16 cellular contexts compared by ENCODE assay signal in genomic region chr15:34470892-34471291, GRCh38. TPM values are rescaled to one million over a fixed set of nuclear protein-coding genes. Genes with fewer than 3 reads are reported as not detected.
DNase-seq lines count a peak whose midpoint lies in the region; ATAC-seq, FAIRE-seq and TF ChIP-seq lines count a peak whose summit lies in the region.
"Had no signal": no experiment of that assay in that cellular context is flagged by ENCODE, and none has a peak within 500 bp of the region (broad histone marks: within the 10 kb centered on the region; RNA-seq: fewer than 3 reads in every experiment).

No MANE protein-coding gene starts in this region.

- H3K4me2 ChIP-seq in A549 (no peak overlapping the region), GM23338 (no peak overlapping the region)

- H3K4me1 Mint-ChIP-seq in GM23338 = peaks cover 4% of the 10 kb centered on the region; the same call in 2 of the 3 replicates
- peaks cover 14% of the 10 kb centered on the region for H3K4me1 Mint-ChIP-seq in activated T-helper 17 cell treated with anti-CD3 and anti-CD28 coated beads, Interleukin-2, amount 50 U/mL, for 72 hours
- H3K4me1 Mint-ChIP-seq: CD14-positive monocyte, IgD-negative memory B cell had no signal

- TF ChIP-seq POLR2A in A549 (IDR thresholded peaks at IDR 0.05; ENCODE audit: low read length) = no peak

- H3K4me1 ChIP-seq in A549 (no peaks in the 10 kb centered on the region), GM23338 (ENCODE audit: insufficient read depth) (no peaks in the 10 kb centered on the region)

- H3K4me3 ChIP-seq in A549 = no peak overlapping the region
- H3K4me3 ChIP-seq in GM23338 = no peak overlapping the region

- no peak overlapping the region for H3K4me3 Mint-ChIP-seq in GM23338
- H3K4me3 Mint-ChIP-seq in activated T-helper 17 cell treated with anti-CD3 and anti-CD28 coated beads, Interleukin-2, amount 50 U/mL, for 72 hours = no peak overlapping the region
- H3K4me3 Mint-ChIP-seq: CD14-positive monocyte; CD8-positive, alpha-beta T cell; IgD-negative memory B cell had no signal

- no peak overlapping the region for H3K27ac ChIP-seq in A549
- H3K27ac ChIP-seq in GM23338 (ENCODE audit: low read depth) = no peak overlapping the region

- DNase-seq in A549 (ENCODE audit: low read depth in 1 of 2, low spot score in 1 of 2) (no peak), GM23338 (ENCODE audit: low spot score) (no peak), myocyte (ENCODE audit: low read depth) (peak; percentile 7), NCI-H82 treated with DMSO at 0.1 percent for 48 hours (lab: John Stamatoyannopoulos, UW; ENCODE audit: unreplicated experiment) (no peak), G401 (ENCODE audit: low spot score) (no peak)
- DNase-seq: CD8-positive, alpha-beta T cell; COR-L47; DMS153; DMS79 treated with DMSO at 0.1 percent for 48 hours; EL; GDM1 had no signal

- TF ChIP-seq CTCF in A549 (IDR thresholded peaks at IDR 0.05) (no peak), GM23338 (conservative IDR thresholded peaks at IDR 0.05; ENCODE audit: low read depth in 2 of 2) (no peak)

- peak; percentile 39 for FAIRE-seq in A549 (lab: Jason Lieb, UNC)
- FAIRE-seq: D721Med, H54 had no signal

- no peak for ATAC-seq in A549
- no peak for ATAC-seq in GM23338
- ATAC-seq in activated T-helper 17 cell treated with anti-CD3 and anti-CD28 coated beads, Interleukin-2, amount 50 U/mL, for 72 hours (replicated peaks) = no peak
- ATAC-seq: CD8-positive, alpha-beta T cell had no signal

- WGBS in A549 (ENCODE audit: missing lambda C conversion rate) = 3% methylated on average over 1 of the region's 1 CpG

- CTCF ChIA-PET in A549 (lab: Yijun Ruan, JAX) = interaction anchor here (0.8 kb wide), 1 partner anchor 10 kb away, joined by 3 read pairs; no protein-coding TSS in a partner anchor

- no peaks in the 10 kb centered on the region for H3K9me3 ChIP-seq in A549

- H3F3A ChIP-seq in GM23338 (replicated peaks; ENCODE audit: low read depth) = no peaks in the 10 kb centered on the region

- TF ChIP-seq EP300 in A549 (IDR thresholded peaks at IDR 0.05) = no peak

- no peaks in the 10 kb centered on the region for H3K36me3 Mint-ChIP-seq in GM23338 (ENCODE audit: low read depth)
- no peaks in the 10 kb centered on the region for H3K36me3 Mint-ChIP-seq in activated T-helper 17 cell treated with anti-CD3 and anti-CD28 coated beads, Interleukin-2, amount 50 U/mL, for 72 hours (ENCODE audit: low read depth)
- H3K36me3 Mint-ChIP-seq: CD14-positive monocyte; CD8-positive, alpha-beta T cell; IgD-negative memory B cell had no signal

- H3K79me2 ChIP-seq in GM23338 (replicated peaks; ENCODE audit: insufficient read depth) = no peaks in the 10 kb centered on the region

- H3K9me2 ChIP-seq in GM23338 (ENCODE audit: insufficient read depth) = no peaks in the 10 kb centered on the region

- TF ChIP-seq RAD21 in A549 (conservative IDR thresholded peaks at IDR 0.05 in 1 of 2, IDR thresholded peaks at IDR 0.05 in 1 of 2) = no peak

- H3K27me3 Mint-ChIP-seq in GM23338 (ENCODE audit: insufficient read depth, low read depth, poor library complexity) = peaks cover 2% of the 10 kb centered on the region
- H3K27me3 Mint-ChIP-seq in activated T-helper 17 cell treated with anti-CD3 and anti-CD28 coated beads, Interleukin-2, amount 50 U/mL, for 72 hours = peaks cover 16% of the 10 kb centered on the region

- H4K20me1 ChIP-seq in GM23338 (replicated peaks; ENCODE audit: insufficient read depth) = no peaks in the 10 kb centered on the region

- in situ Hi-C loops in G401 (cut with HindIII; ENCODE audit: low sequenced_read_pairs) = no loop called here

- no peak overlapping the region for H2AFZ ChIP-seq in GM23338

- no peak overlapping the region for H3K27ac Mint-ChIP-seq in GM23338
- H3K27ac Mint-ChIP-seq in activated T-helper 17 cell treated with anti-CD3 and anti-CD28 coated beads, Interleukin-2, amount 50 U/mL, for 72 hours = peak overlapping the region; percentile 64
- H3K27ac Mint-ChIP-seq: CD14-positive monocyte; CD8-positive, alpha-beta T cell; IgD-negative memory B cell had no signal

- no peaks in the 10 kb centered on the region for H3K27me3 ChIP-seq in GM23338 (ENCODE audit: insufficient read depth)

- POLR2A ChIA-PET in A549 (lab: Yijun Ruan, JAX) = no interaction called here

- H3K36me3 ChIP-seq in GM23338 (ENCODE audit: insufficient read depth) = no peaks in the 10 kb centered on the region

- no peaks in the 10 kb centered on the region for H3K9me3 Mint-ChIP-seq in GM23338
- H3K9me3 Mint-ChIP-seq in activated T-helper 17 cell treated with anti-CD3 and anti-CD28 coated beads, Interleukin-2, amount 50 U/mL, for 72 hours = no peaks in the 10 kb centered on the region
- H3K9me3 Mint-ChIP-seq: CD8-positive, alpha-beta T cell; IgD-negative memory B cell had no signal

TF ChIP-seq in A549, 52 proteins besides CTCF, POLR2A, EP300 and RAD21:
- TF ChIP-seq FOSB (CRISPR knock-in tag; IDR thresholded peaks at IDR 0.05) = no peak
- TF ChIP-seq HOXB5 (CRISPR knock-in tag; IDR thresholded peaks at IDR 0.05) = no peak
- TF ChIP-seq REST (IDR thresholded peaks at IDR 0.05) = peak; percentile 78

TF ChIP-seq in GM23338, 12 proteins besides CTCF, POLR2A, EP300 and RAD21:
- TF ChIP-seq ETS1 (IDR thresholded peaks at IDR 0.05) (no peak), POLR2AphosphoS5 (IDR thresholded peaks at IDR 0.05; ENCODE audit: low read depth) (no peak), ZNF114 (CRISPR knock-in tag; IDR thresholded peaks at IDR 0.05) (no peak), NANOG (IDR thresholded peaks at IDR 0.05; ENCODE audit: borderline replicate concordance) (no peak), CREB1 (CRISPR knock-in tag; IDR thresholded peaks at IDR 0.05; ENCODE audit: low read depth) (no peak), REST (IDR thresholded peaks at IDR 0.05; ENCODE audit: unreplicated experiment) (peak; percentile 34), STAT1 (IDR thresholded peaks at IDR 0.05; ENCODE audit: unreplicated experiment) (no peak), ZNF331 (CRISPR knock-in tag; IDR thresholded peaks at IDR 0.05; ENCODE audit: low read depth) (no peak), EZH2 (IDR thresholded peaks at IDR 0.05; ENCODE audit: low read depth, unreplicated experiment) (no peak)
TF ChIP-seq in GM23338: peak in this region for 1.

RNA-seq across cellular contexts. Expression of gene GOLGA8A, which starts 33.3 kb away (rescaled TPM):
- polyA plus RNA-seq in A549 (2011; rRNA removed) (15.6 and 16.4 TPM in 2 replicates), A549 (2017; fragmentation: RNase III; extraction: RNeasy Plus Mini Kit Qiagen cat#74134 plus additional on column Dnase treatment) (11.7 to 13.9 TPM (median 12.6 TPM) in 3 replicates), GM23338 (2016; fragmentation: Nextera tagmentation; extraction: Ambion mirVana) (4.1 and 5.0 TPM in 2 replicates)
- polyA plus RNA-seq in A549 (2012; cell fraction: cytosol; rRNA removed) = 4.5 and 4.7 TPM in 2 replicates
- 39.1 and 43.9 TPM in 2 replicates for polyA plus RNA-seq in A549 (2012; cell fraction: nucleus; rRNA removed)
- polyA minus RNA-seq in A549 (2011; rRNA and poly(A)+ RNA removed) = 4.5 and 4.6 TPM in 2 replicates
- total RNA-seq in GM23338 (2014; rRNA removed; shearing (Covaris generic)) = 6.1 and 7.1 TPM in 2 replicates
- 100 to 1,000 TPM; 169 to 560 TPM for total RNA-seq in activated T-helper 17 cell treated with anti-CD3 and anti-CD28 coated beads, Interleukin-2, amount 50 U/mL, for 72 hours
- total RNA-seq in myocyte = 31.6 and 35.4 TPM in 2 replicates
- polyA plus RNA-seq in myocyte (2012) = 45.0 TPM
- 25.1 and 26.8 TPM in 2 replicates for total RNA-seq in G401 (2014; rRNA removed; shearing (Covaris generic))
